ENCODE assay signal across 1 cellular context in genomic region chr2:233365861-233366520, GRCh38.
A peak's percentile ranks its signal among the peaks of the same experiment; 100 is the strongest.
TF ChIP-seq lines count a peak whose summit lies in the region.

No MANE protein-coding gene starts in this region.

TF ChIP-seq in H1, 55 proteins besides CTCF, POLR2A, EP300 and RAD21:
- TF ChIP-seq HDAC6 (IDR thresholded peaks at IDR 0.05; ENCODE audit: low read depth, low read length) (no peak), KDM1A (IDR thresholded peaks at IDR 0.05; ENCODE audit: borderline replicate concordance, low read length) (peak; percentile 76)
